ENCODE assay signal across 15 cellular contexts in the genomic region with DNA sequence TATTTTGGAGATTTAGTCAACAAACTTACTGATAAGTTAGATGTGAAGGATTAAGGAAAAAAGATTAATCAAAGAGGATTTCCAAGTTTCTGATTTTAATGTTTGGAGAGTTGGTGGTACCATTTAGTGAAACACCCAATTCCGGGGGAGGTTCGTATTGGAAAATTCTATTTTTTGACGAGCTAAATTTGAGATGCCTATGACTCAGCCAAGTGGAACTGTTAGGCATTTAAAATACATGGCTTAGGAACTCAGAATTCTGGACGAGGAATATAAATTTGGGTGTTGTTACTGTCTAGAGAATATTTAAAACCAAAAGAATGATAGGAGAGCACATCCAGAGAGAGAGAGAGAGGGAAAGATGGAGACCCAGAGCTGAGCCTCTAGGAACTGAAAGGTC.
"Had no signal": no experiment of that assay in that cellular context is flagged by ENCODE, and none has a peak within 500 bp of the region (broad histone marks: within the 10 kb centered on the region; RNA-seq: fewer than 3 reads in every experiment).

No MANE protein-coding gene starts in this region.

- H3K4me1 ChIP-seq: esophagus squamous epithelium, transverse colon had no signal

- ATAC-seq: naive thymus-derived CD4-positive, alpha-beta T cell; right cardiac atrium; stimulated activated effector memory CD8-positive, alpha-beta T cell treated with anti-CD3 and anti-CD28 coated beads, Interleukin-12 subunit alpha, Interleukin-12 subunit beta, amount 100 ng/mL, for 72 hours; stimulated activated naive CD8-positive, alpha-beta T cell treated with anti-CD3 and anti-CD28 coated beads, Interleukin-15, Interleukin-2, amounts not matched to agents 100 U/mL and 50 U/mL, for 24 hours had no signal

- H3K27ac ChIP-seq: esophagus squamous epithelium, ovary, transverse colon had no signal

- H3K4me3 ChIP-seq: esophagus squamous epithelium, ovary, transverse colon had no signal

- H3K9me3 ChIP-seq: esophagus squamous epithelium, ovary, transverse colon had no signal

- DNase-seq: cerebellar nuclear complex; dermis blood vessel endothelial cell; esophagus squamous epithelium; foreskin melanocyte; hippocampal formation; kidney glomerular epithelial cell; naive thymus-derived CD4-positive, alpha-beta T cell; nephron progenitor cell; ovary; right cardiac atrium; stimulated activated CD4-positive, alpha-beta T cell treated with anti-CD3 and anti-CD28 coated beads, Interleukin-4, amount 100 ng/mL, for 1 hour; stimulated activated CD8-positive, alpha-beta memory T cell treated with anti-CD3 and anti-CD28 coated beads, Interleukin-4, amount 100 ng/mL, for 48 hours; stimulated activated naive CD8-positive, alpha-beta T cell treated with anti-CD3 and anti-CD28 coated beads, Interleukin-15, Interleukin-2, amounts not matched to agents 100 U/mL and 50 U/mL, for 24 hours; transverse colon had no signal

- H3K27me3 ChIP-seq: esophagus squamous epithelium, ovary, transverse colon had no signal

- H3K36me3 ChIP-seq: esophagus squamous epithelium, ovary, transverse colon had no signal
